9 cellular contexts compared by ENCODE assay signal in the genomic region with DNA sequence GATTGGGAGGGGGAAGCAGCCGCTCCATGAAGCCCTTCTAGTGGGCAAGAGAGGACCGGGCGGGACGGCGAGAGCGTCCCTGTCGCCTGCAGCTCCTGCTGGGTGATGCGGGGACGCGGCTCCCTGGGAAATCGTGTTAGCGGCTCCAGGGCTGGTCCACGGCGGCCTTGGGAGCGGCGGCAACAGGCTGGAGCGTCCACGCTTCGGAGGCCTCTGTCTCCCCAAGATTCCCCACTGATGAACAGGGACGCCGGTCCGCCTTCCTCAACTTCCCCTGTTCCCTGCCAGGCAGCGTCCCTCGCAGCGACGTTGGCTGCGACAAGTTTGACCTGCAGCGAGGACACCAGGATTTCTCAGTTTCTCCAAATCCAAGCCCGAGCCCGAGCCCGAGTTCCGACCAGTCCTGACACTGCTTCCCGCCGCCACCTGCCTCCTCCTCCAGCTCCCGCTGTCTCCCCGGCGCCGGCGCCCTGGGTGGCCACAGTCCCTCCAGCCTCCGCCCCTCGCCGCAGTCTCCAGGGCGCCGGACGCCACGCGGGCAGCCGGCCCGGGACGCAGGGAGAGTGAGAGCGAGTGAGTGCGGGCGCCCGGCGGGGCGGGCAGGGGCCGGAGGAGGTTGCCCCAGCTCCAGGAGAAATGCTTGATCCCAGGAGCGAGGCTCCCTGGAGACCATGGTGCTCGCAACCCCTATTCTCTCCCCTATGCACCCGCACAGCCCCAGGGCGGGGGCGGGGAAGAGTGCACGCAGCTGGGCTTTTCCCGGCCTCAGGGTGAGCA.
DNase-seq lines count a peak whose midpoint lies in the region; ATAC-seq, FAIRE-seq and TF ChIP-seq lines count a peak whose summit lies in the region.
"Had no signal": no experiment of that assay in that cellular context is flagged by ENCODE, and none has a peak within 500 bp of the region (broad histone marks: within the 10 kb centered on the region; RNA-seq: fewer than 3 reads in every experiment).

No MANE protein-coding gene starts in this region.

- H3K9me3 ChIP-seq in A673 (ENCODE audit: low read depth, low read length, poor library complexity, severe bottlenecking) (no peaks in the 10 kb centered on the region), H1 (ENCODE audit: insufficient read depth in 2 of 2, low read depth in 1 of 2, low read length in 1 of 2) (no peaks in the 10 kb centered on the region), mesenchymal stem cell (ENCODE audit: control insufficient read depth, low read length) (no peaks in the 10 kb centered on the region), thoracic aorta (no peaks in the 10 kb centered on the region)

- no peaks in the 10 kb centered on the region for H3K36me3 ChIP-seq in A673 (ENCODE audit: insufficient read depth, low read length, poor library complexity, severe bottlenecking)
- H3K36me3 ChIP-seq in H1 (ENCODE audit: control insufficient read depth in 2 of 4, insufficient read depth in 4 of 4, low read length in 3 of 4), result no peaks in the 10 kb centered on the region
- no peaks in the 10 kb centered on the region for H3K36me3 ChIP-seq in mesenchymal stem cell (ENCODE audit: control insufficient read depth in 1 of 2, insufficient read depth in 2 of 2, low read depth in 1 of 2, low read length in 2 of 2)
- H3K36me3 ChIP-seq in thoracic aorta, result no peaks in the 10 kb centered on the region

- H2BK5ac ChIP-seq in H1 (ENCODE audit: low read depth, low read length), result no peak overlapping the region; the same call in 1 of the 2 replicates
- H2BK5ac ChIP-seq in mesenchymal stem cell (ENCODE audit: low read depth, low read length, poor library complexity, severe bottlenecking), result no peak overlapping the region

- H4K5ac ChIP-seq in H1 (ENCODE audit: insufficient read length, low read depth, low read length), result no peak overlapping the region

- H3K4me1 ChIP-seq in A673 (ENCODE audit: insufficient read depth, low read length, poor library complexity, severe bottlenecking), result peaks cover 14% of the 10 kb centered on the region
- H3K4me1 ChIP-seq in H1 (replicated peaks in 1 of 4; ENCODE audit: control insufficient read depth in 3 of 4, insufficient read depth in 4 of 4, low read length in 3 of 4), result peaks cover 0 to 10% (median 3%) of the 10 kb centered on the region in 4 experiments; a peak in 4 of 7 replicates
- H3K4me1 ChIP-seq in mesenchymal stem cell (ENCODE audit: control insufficient read depth, insufficient read depth, low read depth, low read length), result peaks cover 13% of the 10 kb centered on the region
- peaks cover 3 to 19% of the 10 kb centered on the region in 2 donors for H3K4me1 ChIP-seq in thoracic aorta (ENCODE audit: control insufficient read depth in 1 of 2, low read depth in 2 of 2)

- H3K56ac ChIP-seq in H1 (replicated peaks; ENCODE audit: insufficient read length, low read depth, low read length), result no peak overlapping the region

- no peak for ATAC-seq in thoracic aorta (ENCODE audit: insufficient number of reproducible peaks, low FRiP score, low read depth)
- ATAC-seq in HG03520 (IDR thresholded peaks at IDR 0.05; ENCODE audit: unreplicated experiment), result no peak
- ATAC-seq in HG03045 (IDR thresholded peaks at IDR 0.05; ENCODE audit: unreplicated experiment), result no peak

- POLR2A ChIA-PET in A673 (lab: Charles Lee; ENCODE audit: low non-redundant PET) (no interaction called here), H1 (lab: Charles Lee; ENCODE audit: partially characterized antibody) (interaction anchor here (1.1 to 1.3 kb wide), 3 partner anchors 14 to 217 kb away, joined by 3 read pairs; a partner anchor contains a TSS)

- TF ChIP-seq EP300 in H1 (IDR thresholded peaks at IDR 0.05; ENCODE audit: borderline replicate concordance in 1 of 2, low read depth in 2 of 2, low read length in 2 of 2), result no peak

- H3K14ac ChIP-seq in H1 (ENCODE audit: insufficient read length), result no peak overlapping the region
- H3K14ac ChIP-seq in mesenchymal stem cell (ENCODE audit: low read length in 2 of 2), result peak overlapping the region in 1 of 2 experiments; percentile 97

- no peak for TF ChIP-seq CTCF in A673 (conservative IDR thresholded peaks at IDR 0.05; ENCODE audit: low read depth, low read length)
- TF ChIP-seq CTCF in H1 (IDR thresholded peaks at IDR 0.05; ENCODE audit: control extremely low read depth in 1 of 3, insufficient read depth in 1 of 3, low read depth in 1 of 3, low read length in 3 of 3), result no peak
- no peak for TF ChIP-seq CTCF in thoracic aorta (IDR thresholded peaks at IDR 0.05)

- no peak for TF ChIP-seq RAD21 in H1 (IDR thresholded peaks at IDR 0.05 in 1 of 2, conservative IDR thresholded peaks at IDR 0.05 in 1 of 2; ENCODE audit: low read depth in 2 of 2, low read length in 2 of 2)

- BruUV-seq in A673 (replicated peaks; lab: Mats Ljungman, UMichigan), result no TSS peak

- H2AK5ac ChIP-seq in H1 (ENCODE audit: low read depth, low read length) (no peak overlapping the region), mesenchymal stem cell (ENCODE audit: low read length, severe bottlenecking) (no peak overlapping the region)

- H3K79me2 ChIP-seq in H1 (ENCODE audit: control insufficient read depth in 1 of 2, insufficient read depth in 2 of 2, low read length in 2 of 2), result no peaks in the 10 kb centered on the region

- peak overlapping the region; percentile 87 for H4K91ac ChIP-seq in H1 (replicated peaks; ENCODE audit: insufficient read length, low read length)
- no peak overlapping the region for H4K91ac ChIP-seq in mesenchymal stem cell (ENCODE audit: low read length)

- H2BK15ac ChIP-seq in H1 (ENCODE audit: low read length), result no peak overlapping the region
- no peak overlapping the region for H2BK15ac ChIP-seq in mesenchymal stem cell (ENCODE audit: low read depth, poor library complexity, severe bottlenecking)

- H3K23ac ChIP-seq in H1 (ENCODE audit: insufficient read length) (no peak overlapping the region), mesenchymal stem cell (ENCODE audit: low read length in 2 of 2) (peak overlapping the region in 1 of 2 experiments; percentile 84)

- H3K27ac ChIP-seq in A673 (ENCODE audit: low read depth, low read length, poor library complexity, severe bottlenecking) (peak overlapping the region; percentile 19), H1 (ENCODE audit: low read depth, low read length) (no peak overlapping the region), mesenchymal stem cell (ENCODE audit: low read length, poor library complexity, severe bottlenecking) (no peak overlapping the region), thoracic aorta (peak overlapping the region; percentile 29 to 82)

- H3K27me3 ChIP-seq in A673 (replicated peaks; ENCODE audit: insufficient read depth, low read depth, low read length, poor library complexity), result no peaks in the 10 kb centered on the region
- H3K27me3 ChIP-seq in H1 (replicated peaks in 1 of 4; ENCODE audit: control insufficient read depth in 3 of 4, extremely low read depth in 1 of 4, insufficient read depth in 3 of 4, low read length in 3 of 4), result peaks cover 1 to 34% (median 25%) of the 10 kb centered on the region in 4 experiments
- H3K27me3 ChIP-seq in mesenchymal stem cell (ENCODE audit: control insufficient read depth in 1 of 2, insufficient read depth in 1 of 2, low read length in 2 of 2), result peaks cover 18 to 51% of the 10 kb centered on the region in 2 experiments
- no peaks in the 10 kb centered on the region for H3K27me3 ChIP-seq in thoracic aorta (replicated peaks; ENCODE audit: insufficient read depth)

- no peak for FAIRE-seq in H1 (lab: Jason Lieb, UNC)
- FAIRE-seq: frontal cortex had no signal

- H3K23me2 ChIP-seq in H1 (ENCODE audit: low read depth, low read length), result peaks cover 9% of the 10 kb centered on the region; the same call in 1 of the 2 replicates

- peak overlapping the region; percentile 93 to 100 for H3K4me2 ChIP-seq in H1 (ENCODE audit: insufficient read depth in 1 of 2, low read depth in 2 of 2, low read length in 2 of 2)
- peak overlapping the region; percentile 93 for H3K4me2 ChIP-seq in mesenchymal stem cell (ENCODE audit: low read length, poor library complexity, severe bottlenecking)

- peak overlapping the region; percentile 68 for H3K18ac ChIP-seq in H1 (ENCODE audit: extremely low read depth, low read length)
- peak overlapping the region; percentile 37 to 88 for H3K18ac ChIP-seq in mesenchymal stem cell (ENCODE audit: low read depth in 1 of 2, low read length in 2 of 2)

- peak overlapping the region; percentile 90; the same call in 1 of the 2 replicates for H4K8ac ChIP-seq in H1 (ENCODE audit: extremely low read depth, insufficient read depth, low read length)
- peak overlapping the region; percentile 31 for H4K8ac ChIP-seq in mesenchymal stem cell (ENCODE audit: low read length)

- H3K79me1 ChIP-seq in H1 (ENCODE audit: low read depth, low read length) (no peaks in the 10 kb centered on the region), mesenchymal stem cell (replicated peaks; ENCODE audit: low read length, poor library complexity, severe bottlenecking) (no peaks in the 10 kb centered on the region)

- 2% methylated on average over 45 of the region's 64 CpGs; no CpG with 5 or more reads in 1 of the 2 experiments for WGBS in H1 (ENCODE audit: extremely low coverage in 1 of 2, insufficient coverage in 1 of 2, insufficient read length in 1 of 2, insufficient replicate concordance in 2 of 2, low coverage in 1 of 2, low lambda C conversion rate in 2 of 2, missing lambda C conversion rate in 1 of 2), 2 experiments
- WGBS in mesenchymal stem cell, result 0% methylated on average over 54 of the region's 64 CpGs

- TF ChIP-seq POLR2A in H1 (IDR thresholded peaks at IDR 0.05; ENCODE audit: control extremely low read depth in 1 of 2, low read depth in 2 of 2, low read length in 2 of 2), result no peak

- no peak overlapping the region for H3K4ac ChIP-seq in H1 (replicated peaks; ENCODE audit: insufficient read length, low read depth, low read length)
- peak overlapping the region in 1 of 2 experiments; percentile 33 for H3K4ac ChIP-seq in mesenchymal stem cell (ENCODE audit: low read depth in 1 of 2, low read length in 2 of 2)

- H3K9ac ChIP-seq in H1 (replicated peaks in 1 of 4; ENCODE audit: extremely low read depth in 1 of 4, low read depth in 3 of 4, low read length in 3 of 4) (peak overlapping the region in 2 of 4 experiments; percentile 15 to 35; a peak in 4 of 7 replicates), mesenchymal stem cell (ENCODE audit: low read length) (peak overlapping the region; percentile 74)

- DNase-seq in A673 (ENCODE audit: low spot score) (peak; percentile 43), GM03348 (ENCODE audit: low spot score) (peak; percentile 88), RPMI7951 (ENCODE audit: low read depth) (peak; percentile 66), H1 (ENCODE audit: low read depth in 1 of 2, low spot score in 2 of 2) (peak in 1 of 2 experiments; percentile 69), mesenchymal stem cell (peak; percentile 63), thoracic aorta (ENCODE audit: low spot score) (peak; percentile 9)

- H2BK120ac ChIP-seq in H1 (replicated peaks; ENCODE audit: low read depth, low read length) (no peak overlapping the region), mesenchymal stem cell (ENCODE audit: low read depth, low read length) (peak overlapping the region; percentile 50)

- CTCF ChIA-PET in A673 (lab: Charles Lee) (no interaction called here), H1 (lab: Charles Lee; ENCODE audit: partially characterized antibody) (interaction anchor here (0.6 to 5.4 kb wide), 4 partner anchors 12 to 299 kb away, joined by 3 to 29 read pairs (median 4); no protein-coding TSS in a partner anchor)

- H4K20me1 ChIP-seq in H1 (replicated peaks in 1 of 2; ENCODE audit: control insufficient read depth in 1 of 2, insufficient read depth in 2 of 2, low read length in 2 of 2), result no peaks in the 10 kb centered on the region

- intact Hi-C loops in A673 (cut with micrococcal nuclease; ENCODE audit: unreplicated experiment), result no loop called here

- H2BK20ac ChIP-seq in H1 (ENCODE audit: low read length), result peak overlapping the region; percentile 52; the same call in 1 of the 2 replicates

- H3K4me3 ChIP-seq in A673 (ENCODE audit: low read depth, low read length, poor library complexity, severe bottlenecking), result peak overlapping the region; percentile 54
- H3K4me3 ChIP-seq in H1 (ENCODE audit: extremely low read depth in 1 of 4, insufficient read depth in 2 of 4, low read depth in 3 of 4, low read length in 4 of 4), result peak overlapping the region; percentile 68 to 82 (median 72)
- H3K4me3 ChIP-seq in mesenchymal stem cell (ENCODE audit: insufficient read depth in 1 of 2, low read depth in 1 of 2, low read length in 2 of 2), result peak overlapping the region; percentile 60 to 82
- peak overlapping the region; percentile 83 for H3K4me3 ChIP-seq in thoracic aorta

- H2AFZ ChIP-seq in H1 (ENCODE audit: low read length) (peak overlapping the region; percentile 92; the same call in 1 of the 2 replicates), mesenchymal stem cell (ENCODE audit: low read depth, low read length) (peak overlapping the region; percentile 94)

- H2BK12ac ChIP-seq in H1 (ENCODE audit: low read depth, low read length), result peak overlapping the region; percentile 77; the same call in 1 of the 2 replicates
- peak overlapping the region in 1 of 2 experiments; percentile 45 for H2BK12ac ChIP-seq in mesenchymal stem cell (ENCODE audit: low read length in 2 of 2)

Comparison
In these comparisons a context has a peak if more than half of its experiments do, and no peak if none do; other contexts are left out.
1. H3K27ac ChIP-seq: peak in A673 (single experiment) and thoracic aorta (2 of 2); none in H1 (single experiment) and mesenchymal stem cell (single experiment).
2. Peak in every context shown above with its lines, with median percentiles within 50 percentile points of each other: H3K4me3 ChIP-seq.